ENCODE assay signal across 8 cellular contexts in the genomic region with DNA sequence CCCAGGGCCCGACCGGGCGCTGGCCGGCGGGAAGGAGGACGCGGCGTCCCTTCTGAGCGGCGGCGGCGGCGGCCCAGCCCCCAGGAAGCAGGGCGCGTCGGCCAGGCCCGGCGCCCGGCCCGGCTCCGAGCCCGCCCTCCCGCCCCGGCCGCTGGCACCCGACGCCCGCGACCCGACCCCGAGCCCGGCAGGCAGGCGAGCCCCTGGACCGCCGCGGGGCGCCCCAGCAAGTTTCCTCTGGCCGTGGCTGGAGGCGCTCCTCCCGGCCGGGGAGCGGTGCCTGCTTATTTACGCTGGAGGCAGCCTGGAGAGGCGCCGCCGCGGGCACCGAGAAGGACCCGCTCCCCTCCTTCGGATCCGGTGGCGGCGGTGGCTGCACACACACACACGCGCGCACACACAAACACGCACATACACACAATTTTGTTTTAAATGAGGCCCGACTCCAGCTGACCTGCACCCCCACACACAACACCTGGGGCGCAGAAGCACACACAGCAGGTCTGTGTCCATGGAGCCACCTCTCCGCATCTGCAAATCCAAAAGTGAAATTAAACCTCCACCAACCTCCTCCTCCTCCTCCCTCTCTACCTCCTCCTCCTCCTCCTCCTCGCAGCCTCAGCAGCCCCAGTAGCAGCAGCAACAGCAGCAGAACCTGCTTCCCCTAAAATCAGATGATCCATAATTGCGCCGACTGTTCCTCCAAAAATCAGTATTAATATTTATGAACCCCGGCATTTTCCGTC. TPM values are rescaled to one million over a fixed set of nuclear protein-coding genes. Genes with fewer than 3 reads are reported as not detected.
DNase-seq lines count a peak whose midpoint lies in the region; ATAC-seq and TF ChIP-seq lines count a peak whose summit lies in the region.

No MANE protein-coding gene starts in this region.

- peak; percentile 14 for ATAC-seq in gastroesophageal sphincter
- no peak for ATAC-seq in HG03139 (IDR thresholded peaks at IDR 0.05; ENCODE audit: unreplicated experiment)

- H3K79me1 ChIP-seq in H9 (ENCODE audit: insufficient read depth, low read depth, low read length, poor library complexity, severe bottlenecking), result peaks cover 4% of the 10 kb centered on the region

- H2BK12ac ChIP-seq in H9 (ENCODE audit: insufficient read length, low read depth, low read length), result no peak overlapping the region

- CTCF ChIA-PET in Calu3 (lab: Charles Lee) (interaction anchor here (0.9 to 1.2 kb wide), 2 partner anchors 205 to 209 kb away, joined by 3 read pairs; no protein-coding TSS in a partner anchor), PC-9 (lab: Charles Lee) (interaction anchor here (0.9 kb wide), 2 partner anchors 61 to 186 kb away, joined by 3 to 4 read pairs; no protein-coding TSS in a partner anchor)

- peaks cover 39% of the 10 kb centered on the region for H3K36me3 Mint-ChIP-seq in Calu3 (ENCODE audit: insufficient read depth, unreplicated experiment)
- H3K36me3 Mint-ChIP-seq in H9 (ENCODE audit: insufficient read depth in 1 of 3, low read depth in 3 of 3), result peaks cover 0 to 5% (median 0%) of the 10 kb centered on the region in 3 experiments; a peak in 3 of 7 replicates

- peak; percentile 15 for DNase-seq in Calu3
- no peak for DNase-seq in H9
- peak in 1 of 2 experiments; percentile 43 for DNase-seq in PC-9
- peak; percentile 26 for DNase-seq in activated gamma-delta T cell treated with anti-CD3 and anti-CD28 coated beads, Interleukin-2, amount 50 U/mL, for 16 hours (ENCODE audit: low read depth)
- peak in 40 of 56 donors; percentile 18 to 74 (median 54) for DNase-seq in nucleus accumbens (lab: John Stamatoyannopoulos, UW)
- DNase-seq in uterus, result peak; percentile 33

- peak overlapping the region; percentile 86 for H3K4me2 ChIP-seq in H9 (ENCODE audit: insufficient read depth, insufficient read length, low read length)
- H3K4me2 ChIP-seq in PC-9, result peak overlapping the region; percentile 78

- no CpG with 5 or more reads among the region's 65 CpGs for WGBS in H9 (ENCODE audit: extremely low coverage, insufficient read length, low lambda C conversion rate)
- WGBS in gastroesophageal sphincter (ENCODE audit: low coverage in 1 of 2), 2 donors, result 0% methylated on average over 4 of the region's 65 CpGs

- H3K27me3 ChIP-seq in H9 (ENCODE audit: insufficient read depth, low read length) (no peaks in the 10 kb centered on the region), PC-9 (ENCODE audit: insufficient read depth, low read depth) (no peaks in the 10 kb centered on the region), gastroesophageal sphincter (no peaks in the 10 kb centered on the region), uterus (no peaks in the 10 kb centered on the region)

- no peak overlapping the region for H3T11ph ChIP-seq in H9 (ENCODE audit: low read length)

- no peak overlapping the region for H3K56ac ChIP-seq in H9 (ENCODE audit: insufficient read length, low read depth, low read length)

- H3K27ac ChIP-seq in H9 (ENCODE audit: insufficient read length, low read depth, low read length) (peak overlapping the region; percentile 26), PC-9 (peak overlapping the region; percentile 83), gastroesophageal sphincter (peak overlapping the region; percentile 73 to 100 (median 98)), uterus (peak overlapping the region; percentile 98 to 99)

- POLR2A ChIA-PET in PC-9 (lab: Charles Lee; ENCODE audit: unreplicated experiment), result interaction anchor here (0.5 to 0.9 kb wide), 2 partner anchors 25 to 210 kb away, joined by 3 to 5 read pairs; no protein-coding TSS in a partner anchor

- peak overlapping the region; percentile 90 for H3K14ac ChIP-seq in H9 (ENCODE audit: insufficient read depth, low read length)

- H3K18ac ChIP-seq in H9 (ENCODE audit: insufficient read length, low read depth, low read length), result peak overlapping the region; percentile 91

- H3K4ac ChIP-seq in H9 (ENCODE audit: low read depth, low read length), result no peak overlapping the region

- H4K20me1 ChIP-seq in H9 (ENCODE audit: control insufficient read depth, insufficient read depth, insufficient read length) (no peaks in the 10 kb centered on the region), PC-9 (ENCODE audit: insufficient read depth) (no peaks in the 10 kb centered on the region)

- no peak overlapping the region for H2BK5ac ChIP-seq in H9 (ENCODE audit: insufficient read length, low read length)

- H3K9me3 Mint-ChIP-seq in Calu3 (ENCODE audit: low read depth, unreplicated experiment), result no peaks in the 10 kb centered on the region
- no peaks in the 10 kb centered on the region; a peak in 1 of 5 replicates for H3K9me3 Mint-ChIP-seq in H9

- no peak for TF ChIP-seq EP300 in gastroesophageal sphincter (IDR thresholded peaks at IDR 0.05)

- H3K9me2 ChIP-seq in PC-9 (ENCODE audit: insufficient read depth), result no peaks in the 10 kb centered on the region

- no peaks in the 10 kb centered on the region for H3K9me3 ChIP-seq in H9 (ENCODE audit: control insufficient read depth, low read depth, low read length)
- H3K9me3 ChIP-seq in PC-9 (ENCODE audit: insufficient read depth, low read depth), result no peaks in the 10 kb centered on the region
- H3K9me3 ChIP-seq in gastroesophageal sphincter, result no peaks in the 10 kb centered on the region
- H3K9me3 ChIP-seq in uterus, result no peaks in the 10 kb centered on the region

- no peaks in the 10 kb centered on the region for H3K27me3 Mint-ChIP-seq in Calu3 (ENCODE audit: unreplicated experiment)
- H3K27me3 Mint-ChIP-seq in H9 (ENCODE audit: low read depth), result no peaks in the 10 kb centered on the region

- H2AK5ac ChIP-seq in H9 (ENCODE audit: insufficient read length, low read length), result no peak overlapping the region

- TF ChIP-seq POLR2A in gastroesophageal sphincter (IDR thresholded peaks at IDR 0.05), result no peak
- no peak for TF ChIP-seq POLR2A in uterus (IDR thresholded peaks at IDR 0.05)

- peaks cover 21% of the 10 kb centered on the region for H3K23me2 ChIP-seq in H9 (ENCODE audit: insufficient read length, low read depth, low read length, poor library complexity, severe bottlenecking)

- no peak overlapping the region for H4K5ac ChIP-seq in H9 (ENCODE audit: insufficient read length, low read depth, low read length)

- no peak overlapping the region for H4K8ac ChIP-seq in H9 (replicated peaks; ENCODE audit: insufficient read length, low read depth, low read length)

- H2BK20ac ChIP-seq in H9 (ENCODE audit: low read depth, low read length, poor library complexity, severe bottlenecking), result no peak overlapping the region

- H3K4me1 ChIP-seq in H9 (ENCODE audit: insufficient read depth, low read length), result peaks cover 2% of the 10 kb centered on the region; the same call in 1 of the 2 replicates
- peaks cover 21% of the 10 kb centered on the region for H3K4me1 ChIP-seq in PC-9 (replicated peaks; ENCODE audit: insufficient read depth)
- peaks cover 0 to 64% (median 37%) of the 10 kb centered on the region in 3 donors for H3K4me1 ChIP-seq in gastroesophageal sphincter
- peaks cover 10 to 17% of the 10 kb centered on the region in 2 donors for H3K4me1 ChIP-seq in uterus

- H2BK120ac ChIP-seq in H9 (ENCODE audit: low read depth, low read length, poor library complexity, severe bottlenecking), result no peak overlapping the region

- H3K23ac ChIP-seq in H9 (ENCODE audit: insufficient read length, low read depth, low read length), result peak overlapping the region; percentile 52

- H3K79me2 ChIP-seq in H9 (ENCODE audit: insufficient read depth, low read length) (peaks cover 12% of the 10 kb centered on the region; the same call in 1 of the 2 replicates), PC-9 (ENCODE audit: low read depth) (peaks cover 59% of the 10 kb centered on the region)

- H3K9ac ChIP-seq in H9 (ENCODE audit: extremely low read depth, insufficient read length, low read length), result peak overlapping the region; percentile 69

- no peak overlapping the region for H2BK15ac ChIP-seq in H9 (ENCODE audit: low read depth, low read length)

- no peak overlapping the region for H4K91ac ChIP-seq in H9 (ENCODE audit: insufficient read length, low read depth, low read length)

- peaks cover 15% of the 10 kb centered on the region for H3K4me1 Mint-ChIP-seq in Calu3 (ENCODE audit: low read depth, unreplicated experiment)
- H3K4me1 Mint-ChIP-seq in H9, result peaks cover 26 to 28% of the 10 kb centered on the region in 2 experiments

- H3K36me3 ChIP-seq in PC-9 (ENCODE audit: low read depth) (no peaks in the 10 kb centered on the region), gastroesophageal sphincter (no peaks in the 10 kb centered on the region), uterus (no peaks in the 10 kb centered on the region)

- BruUV-seq in Calu3 (replicated peaks; lab: Mats Ljungman, UMichigan) (no TSS peak), PC-9 (replicated peaks; lab: Mats Ljungman, UMichigan) (no TSS peak)

- TF ChIP-seq CTCF in Calu3 (IDR thresholded peaks at IDR 0.05; ENCODE audit: unreplicated experiment) (no peak), H9 (conservative IDR thresholded peaks at IDR 0.05) (no peak), PC-9 (conservative IDR thresholded peaks at IDR 0.05) (no peak), gastroesophageal sphincter (IDR thresholded peaks at IDR 0.05) (no peak), uterus (IDR thresholded peaks at IDR 0.05) (no peak)

- H3K4me3 Mint-ChIP-seq in Calu3 (ENCODE audit: low read depth, unreplicated experiment), result peak overlapping the region; percentile 88
- peak overlapping the region; percentile 90 to 98 for H3K4me3 Mint-ChIP-seq in H9

- H2AFZ ChIP-seq in H9 (ENCODE audit: low read length), result no peak overlapping the region
- H2AFZ ChIP-seq in PC-9, result peak overlapping the region; percentile 92

- H3K4me3 ChIP-seq in PC-9, result peak overlapping the region; percentile 97
- H3K4me3 ChIP-seq in gastroesophageal sphincter, result peak overlapping the region; percentile 82 to 95
- peak overlapping the region; percentile 83 to 93 for H3K4me3 ChIP-seq in uterus

- peaks cover 9% of the 10 kb centered on the region; the same call in 1 of the 2 replicates for H3F3A ChIP-seq in PC-9 (ENCODE audit: insufficient read depth, low read depth)

- H3K27ac Mint-ChIP-seq in Calu3 (ENCODE audit: unreplicated experiment) (peak overlapping the region; percentile 96), H9 (peak overlapping the region; percentile 83 to 96 (median 89))

- intact Hi-C loops in Calu3 (cut with micrococcal nuclease; ENCODE audit: unreplicated experiment), result loop anchor here (2.0 to 5.0 kb wide), 4 partner anchors 63 to 185 kb away; no protein-coding TSS in a partner anchor
- intact Hi-C loops in PC-9 (cut with micrococcal nuclease; ENCODE audit: unreplicated experiment), result loop anchor here (1.0 to 5.0 kb wide), 7 partner anchors 64 to 341 kb away; a partner anchor contains a TSS
- intact Hi-C loops in uterus (cut with DNase I; ENCODE audit: low total_unique reads), result loop anchor here (10.0 kb wide), 2 partner anchors 61 to 189 kb away; no protein-coding TSS in a partner anchor

RNA-seq across cellular contexts. Expression of a gene that starts 0.7 kb away (rescaled TPM):
- total RNA-seq in Calu3 (2022) (27.3 and 28.2 TPM in 2 replicates), H9 (2021) (13.3 and 13.5 TPM in 2 replicates), PC-9 (2021) (27.4 and 34.4 TPM in 2 replicates), gastroesophageal sphincter (10 to 100 TPM; 34.1 to 41.7 (median 35.4) TPM), uterus (10 to 100 TPM in 3 of 4 donors, 1 to 10 TPM in 1; 7.9 to 45.7 (median 35.7) TPM)

Comparison
In these comparisons a context has a peak if more than half of its experiments do, and no peak if none do; other contexts are left out.
1. H3K27ac ChIP-seq: peak in every context shown above with its lines; median percentile 98 in uterus; 98 in gastroesophageal sphincter; 83 in PC-9; 26 in H9.